ENCODE assay signal across 27 cellular contexts in the genomic region with DNA sequence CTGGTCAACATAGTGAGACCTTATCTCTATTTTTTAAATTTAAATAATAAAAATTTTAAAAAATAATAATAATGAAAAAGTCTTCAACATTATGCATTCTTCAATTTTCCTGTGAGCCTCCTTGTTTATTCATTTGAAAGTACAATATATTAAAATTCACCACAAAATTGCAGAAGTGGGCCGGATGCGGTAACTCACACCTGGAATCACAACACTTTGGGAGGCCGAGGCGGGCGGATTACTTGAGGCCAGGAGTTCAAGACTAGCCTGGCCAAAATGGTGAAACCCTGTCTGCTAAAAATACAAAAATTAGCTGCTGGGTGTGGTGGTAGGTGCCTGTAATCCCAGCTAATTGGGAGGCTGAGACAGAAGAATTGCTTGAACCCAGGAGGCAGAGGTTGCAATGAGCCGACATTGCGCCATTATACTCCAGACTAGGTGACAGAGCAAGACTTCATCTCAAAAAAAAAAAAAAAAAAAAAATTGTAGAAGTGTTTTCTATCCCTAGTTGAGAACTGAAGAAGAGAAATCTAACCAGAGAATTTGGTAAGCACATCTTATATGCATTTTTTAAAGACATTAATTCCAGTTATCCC. TPM values are rescaled to one million over a fixed set of nuclear protein-coding genes. Genes with fewer than 3 reads are reported as not detected.
DNase-seq lines count a peak whose midpoint lies in the region; ATAC-seq, FAIRE-seq and TF ChIP-seq lines count a peak whose summit lies in the region.
"Had no signal": no experiment of that assay in that cellular context is flagged by ENCODE, and none has a peak within 500 bp of the region (broad histone marks: within the 10 kb centered on the region; RNA-seq: fewer than 3 reads in every experiment).

No MANE protein-coding gene starts in this region.

- CTCF ChIA-PET in HepG2 (lab: Yijun Ruan, JAX; ENCODE audit: low intra/inter-chr PET ratio, low total read pairs) (no interaction called here), GM12878 (lab: Yijun Ruan, JAX) (interaction anchor here (0.8 to 4.7 kb wide), 5 partner anchors 9 to 146 kb away, joined by 3 to 16 read pairs (median 3); no protein-coding TSS in a partner anchor)

- H3K36me3 Mint-ChIP-seq in IgD-negative memory B cell (no peaks in the 10 kb centered on the region), H9 (ENCODE audit: insufficient read depth in 1 of 3, low read depth in 3 of 3) (peaks cover 13 to 16% (median 16%) of the 10 kb centered on the region in 3 experiments)
- H3K36me3 Mint-ChIP-seq: CD4-positive, alpha-beta memory T cell had no signal

- H3K79me2 ChIP-seq in HepG2 (ENCODE audit: insufficient read depth, low read length) (no peaks in the 10 kb centered on the region), GM12878 (ENCODE audit: control insufficient read depth, insufficient read depth, low read length) (peaks cover 82% of the 10 kb centered on the region), H9 (ENCODE audit: insufficient read depth, low read length) (peaks cover 11% of the 10 kb centered on the region; the same call in 1 of the 2 replicates)

- no peaks in the 10 kb centered on the region for H3K27me3 Mint-ChIP-seq in IgD-negative memory B cell
- H3K27me3 Mint-ChIP-seq in H9 (ENCODE audit: low read depth): no peaks in the 10 kb centered on the region

- H3K36me3 ChIP-seq in right lobe of liver: no peaks in the 10 kb centered on the region
- H3K36me3 ChIP-seq in HepG2 (replicated peaks in 1 of 2; ENCODE audit: control insufficient read depth in 1 of 2, insufficient read depth in 2 of 2, low read length in 2 of 2): no peaks in the 10 kb centered on the region
- H3K36me3 ChIP-seq in GM12878 (ENCODE audit: control insufficient read depth in 2 of 2, insufficient read depth in 2 of 2, low read length in 1 of 2): peaks cover 2% of the 10 kb centered on the region in 2 experiments; a peak in 3 of 4 replicates
- H3K36me3 ChIP-seq: SJSA1 had no signal

- no peak overlapping the region for H3K4ac ChIP-seq in H9 (ENCODE audit: low read depth, low read length)

- no peak overlapping the region for H4K91ac ChIP-seq in H9 (ENCODE audit: insufficient read length, low read depth, low read length)

- H3K4me1 ChIP-seq in right lobe of liver: peaks cover 0 to 27% (median 7%) of the 10 kb centered on the region in 4 donors
- peaks cover 20% of the 10 kb centered on the region for H3K4me1 ChIP-seq in HepG2 (ENCODE audit: insufficient read depth, low read length)
- peaks cover 50% of the 10 kb centered on the region for H3K4me1 ChIP-seq in GM12878 (ENCODE audit: control insufficient read depth, insufficient read depth, low read length)
- no peaks in the 10 kb centered on the region for H3K4me1 ChIP-seq in H9 (ENCODE audit: insufficient read depth, low read length)
- H3K4me1 ChIP-seq: SJSA1 had no signal

- no peak overlapping the region for H2BK120ac ChIP-seq in H9 (ENCODE audit: low read depth, low read length, poor library complexity, severe bottlenecking)

- TF ChIP-seq CTCF in right lobe of liver (IDR thresholded peaks at IDR 0.05) (no peak), HepG2 (CRISPR knock-in tag; IDR thresholded peaks at IDR 0.05) (no peak), GM12878 (IDR thresholded peaks at IDR 0.05 in 2 of 3, conservative IDR thresholded peaks at IDR 0.05 in 1 of 3; ENCODE audit: control insufficient read depth in 2 of 3, extremely low read depth in 1 of 3, insufficient read depth in 1 of 3, low read depth in 3 of 3, low read length in 3 of 3) (no peak), H9 (conservative IDR thresholded peaks at IDR 0.05) (no peak)

- H4K20me1 ChIP-seq in HepG2 (ENCODE audit: insufficient read depth, low read length) (no peaks in the 10 kb centered on the region), GM12878 (ENCODE audit: control insufficient read depth, insufficient read depth) (no peaks in the 10 kb centered on the region), H9 (ENCODE audit: control insufficient read depth, insufficient read depth, insufficient read length) (no peaks in the 10 kb centered on the region)

- H2AK5ac ChIP-seq in H9 (ENCODE audit: insufficient read length, low read length): no peak overlapping the region

- no peak for TF ChIP-seq RAD21 in HepG2 (CRISPR knock-in tag; IDR thresholded peaks at IDR 0.05)
- no peak for TF ChIP-seq RAD21 in GM12878 (IDR thresholded peaks at IDR 0.05; ENCODE audit: insufficient read depth, low read depth, low read length)

- H3K14ac ChIP-seq in H9 (ENCODE audit: insufficient read depth, low read length): no peak overlapping the region

- H3T11ph ChIP-seq in H9 (ENCODE audit: low read length): no peak overlapping the region

- TF ChIP-seq EP300 in HepG2 (IDR thresholded peaks at IDR 0.05; ENCODE audit: low read depth in 2 of 2, low read length in 2 of 2): no peak
- TF ChIP-seq EP300 in HepG2 (CRISPR knock-in tag; IDR thresholded peaks at IDR 0.05; ENCODE audit: borderline replicate concordance): no peak
- peak in 1 of 2 experiments; percentile 54; a peak in 2 of 4 replicates for TF ChIP-seq EP300 in GM12878 (IDR thresholded peaks at IDR 0.05; ENCODE audit: borderline replicate concordance in 1 of 2, control insufficient read depth in 1 of 2, low read depth in 2 of 2, low read length in 2 of 2)

- H3K18ac ChIP-seq in H9 (ENCODE audit: insufficient read length, low read depth, low read length): no peak overlapping the region

- RAD21 ChIA-PET in GM12878 (lab: Charles Lee; ENCODE audit: unreplicated experiment): interaction anchor here (0.6 to 3.3 kb wide), 7 partner anchors 9 to 402 kb away, joined by 3 to 17 read pairs (median 3); no protein-coding TSS in a partner anchor

- no peaks in the 10 kb centered on the region for H3K27me3 ChIP-seq in right lobe of liver
- no peaks in the 10 kb centered on the region for H3K27me3 ChIP-seq in HepG2 (ENCODE audit: control insufficient read depth in 1 of 2, insufficient read depth in 2 of 2, low read length in 2 of 2)
- H3K27me3 ChIP-seq in GM12878 (replicated peaks in 1 of 2; ENCODE audit: control insufficient read depth in 2 of 2, insufficient read depth in 2 of 2, low read length in 1 of 2): no peaks in the 10 kb centered on the region
- H3K27me3 ChIP-seq in H9 (ENCODE audit: insufficient read depth, low read length): no peaks in the 10 kb centered on the region
- H3K27me3 ChIP-seq: SJSA1 had no signal

- H3K23ac ChIP-seq in H9 (ENCODE audit: insufficient read length, low read depth, low read length): no peak overlapping the region

- H4K8ac ChIP-seq in H9 (replicated peaks; ENCODE audit: insufficient read length, low read depth, low read length): no peak overlapping the region

- DNase-seq in right lobe of liver (no peak), HepG2 (ENCODE audit: low spot score) (no peak), GM12878 (ENCODE audit: low read depth, low spot score) (no peak), H9 (no peak), Right ventricle myocardium inferior (ENCODE audit: missing footprints) (no peak)
- no peak for DNase-seq in activated naive CD4-positive, alpha-beta T cell (lab: John Stamatoyannopoulos, UW)
- DNase-seq: ACHN; CD4-positive, alpha-beta memory T cell; COR-L47; EL; GDM1; NCI-H1092 treated with DMSO at 0.1 percent for 48 hours; NCI-H1436; NCI-H187; NCI-H2171 treated with DMSO at 0.1 percent for 48 hours; NCI-H345; NCI-H510A treated with DMSO at 0.1 percent for 48 hours; NCI-H748 treated with DMSO at 0.1 percent for 48 hours; PC-3; Right ventricle myocardium superior; T-helper 2 cell had no signal

- no peak overlapping the region for H2BK12ac ChIP-seq in H9 (ENCODE audit: insufficient read length, low read depth, low read length)

- peaks cover 12% of the 10 kb centered on the region for H3K79me1 ChIP-seq in H9 (ENCODE audit: insufficient read depth, low read depth, low read length, poor library complexity, severe bottlenecking)

- no peak overlapping the region for H2AFZ ChIP-seq in HepG2 (ENCODE audit: low read length)
- no peak overlapping the region for H2AFZ ChIP-seq in GM12878 (ENCODE audit: control insufficient read depth, low read depth, low read length)
- no peak overlapping the region for H2AFZ ChIP-seq in H9 (ENCODE audit: low read length)

- peaks cover 40 to 58% (median 46%) of the 10 kb centered on the region in 3 donors for H3K4me1 Mint-ChIP-seq in IgD-negative memory B cell
- peaks cover 17 to 18% of the 10 kb centered on the region in 2 experiments for H3K4me1 Mint-ChIP-seq in H9

- H2BK5ac ChIP-seq in H9 (ENCODE audit: insufficient read length, low read length): no peak overlapping the region

- SMC1A ChIA-PET in GM12878 (lab: Charles Lee; ENCODE audit: uncharacterized antibody, unreplicated experiment): interaction anchor here (1.0 to 7.3 kb wide), 9 partner anchors 9 to 118 kb away, joined by 3 to 90 read pairs (median 9); no protein-coding TSS in a partner anchor

- no peak overlapping the region for H2BK20ac ChIP-seq in H9 (ENCODE audit: low read depth, low read length, poor library complexity, severe bottlenecking)

- in situ Hi-C loops in HepG2 (cut with HindIII; ENCODE audit: extremely low pct_ligation_motif_present, low pct_unique_long_range_greater_than_20kb): no loop called here
- in situ Hi-C loops in GM12878 (cut with MboI): no loop called here

- peak overlapping the region in 2 of 4 donors; percentile 74 for H3K4me3 Mint-ChIP-seq in IgD-negative memory B cell
- H3K4me3 Mint-ChIP-seq in H9: no peak overlapping the region
- H3K4me3 Mint-ChIP-seq: CD4-positive, alpha-beta memory T cell had no signal

- H2BK15ac ChIP-seq in H9 (ENCODE audit: low read depth, low read length): no peak overlapping the region

- WGBS in right lobe of liver (ENCODE audit: insufficient coverage, low coverage, low lambda C conversion rate, missing lambda C conversion rate): 74% methylated on average over 3 of the region's 7 CpGs
- 87% methylated on average over 7 of the region's 7 CpGs for WGBS in HepG2 (ENCODE audit: low lambda C conversion rate)
- WGBS in GM12878 (ENCODE audit: insufficient coverage, insufficient replicate concordance, low lambda C conversion rate, missing lambda C conversion rate): 77% methylated on average over 6 of the region's 7 CpGs
- WGBS in H9 (ENCODE audit: extremely low coverage, insufficient read length, low lambda C conversion rate): no CpG with 5 or more reads among the region's 7 CpGs

- H3K27ac ChIP-seq in right lobe of liver (peak overlapping the region in 2 of 3 donors; percentile 8 to 86), HepG2 (ENCODE audit: extremely low read length, insufficient read depth, low read length) (no peak overlapping the region), GM12878 (ENCODE audit: control insufficient read depth, insufficient read depth) (peak overlapping the region; percentile 89), H9 (ENCODE audit: insufficient read length, low read depth, low read length) (no peak overlapping the region)
- H3K27ac ChIP-seq: 22Rv1, SJSA1 had no signal

- no peak overlapping the region for H3K9ac ChIP-seq in HepG2 (ENCODE audit: insufficient read depth, low read depth, low read length)
- H3K9ac ChIP-seq in GM12878 (ENCODE audit: control insufficient read depth, insufficient read depth, low read length): no peak overlapping the region
- H3K9ac ChIP-seq in H9 (ENCODE audit: extremely low read depth, insufficient read length, low read length): no peak overlapping the region

- H3K56ac ChIP-seq in H9 (ENCODE audit: insufficient read length, low read depth, low read length): no peak overlapping the region

- BruUV-seq in HepG2 (replicated peaks; lab: Mats Ljungman, UMichigan): no TSS peak
- no TSS peak for BruUV-seq in GM12878 (replicated peaks; lab: Mats Ljungman, UMichigan)

- FAIRE-seq in HepG2 (lab: Jason Lieb, UNC): no peak
- FAIRE-seq in GM12878 (lab: Jason Lieb, UNC): no peak
- FAIRE-seq: H1 had no signal

- no peak overlapping the region for H4K5ac ChIP-seq in H9 (ENCODE audit: insufficient read length, low read depth, low read length)

- intact Hi-C loops in right lobe of liver (cut with DNase I) (no loop called here), HepG2 (cut with micrococcal nuclease; ENCODE audit: unreplicated experiment) (no loop called here), GM12878 (cut with micrococcal nuclease; ENCODE audit: unreplicated experiment) (loop anchor here (5.0 to 10.0 kb wide), 2 partner anchors 100 to 142 kb away; no protein-coding TSS in a partner anchor), Right ventricle myocardium inferior (cut with DNase I) (no loop called here)

- H3K9me3 Mint-ChIP-seq in IgD-negative memory B cell: no peaks in the 10 kb centered on the region
- peaks cover 6 to 7% of the 10 kb centered on the region in 2 experiments; a peak in 3 of 5 replicates for H3K9me3 Mint-ChIP-seq in H9

- TF ChIP-seq POLR2A in right lobe of liver (IDR thresholded peaks at IDR 0.05) (no peak), HepG2 (IDR thresholded peaks at IDR 0.05; ENCODE audit: insufficient read depth in 1 of 2, low read depth in 2 of 2, low read length in 2 of 2) (no peak), GM12878 (IDR thresholded peaks at IDR 0.05; ENCODE audit: low read depth, low read length) (no peak)

- H3K9me3 ChIP-seq in right lobe of liver (no peaks in the 10 kb centered on the region), HepG2 (ENCODE audit: low read length) (no peaks in the 10 kb centered on the region), GM12878 (replicated peaks; ENCODE audit: control insufficient read depth, insufficient read depth, low read length) (no peaks in the 10 kb centered on the region), H9 (ENCODE audit: control insufficient read depth, low read depth, low read length) (no peaks in the 10 kb centered on the region)
- H3K9me3 ChIP-seq: SJSA1 had no signal

- H3K27ac Mint-ChIP-seq in IgD-negative memory B cell: peak overlapping the region in 2 of 3 donors; percentile 68 to 96
- no peak overlapping the region for H3K27ac Mint-ChIP-seq in H9
- H3K27ac Mint-ChIP-seq: CD4-positive, alpha-beta memory T cell had no signal

- no peak for ATAC-seq in right lobe of liver
- ATAC-seq in HepG2: no peak
- no peak for ATAC-seq in GM12878
- no peak for ATAC-seq in HG03045 (IDR thresholded peaks at IDR 0.05; ENCODE audit: unreplicated experiment)
- no peak for ATAC-seq in Right ventricle myocardium inferior
- ATAC-seq: HCT116, PC-3 had no signal

- H3K4me3 ChIP-seq in right lobe of liver: no peak overlapping the region
- H3K4me3 ChIP-seq in HepG2 (replicated peaks in 1 of 3; ENCODE audit: insufficient read depth in 1 of 3, low read depth in 2 of 3, low read length in 3 of 3): no peak overlapping the region
- H3K4me3 ChIP-seq in GM12878: no peak overlapping the region
- H3K4me3 ChIP-seq: SJSA1 had no signal

- POLR2A ChIA-PET in HepG2 (lab: Yijun Ruan, JAX) (no interaction called here), GM12878 (lab: Charles Lee) (interaction anchor here (0.6 to 2.5 kb wide), 7 partner anchors 8 to 101 kb away, joined by 3 to 12 read pairs (median 5); no protein-coding TSS in a partner anchor)

- H3K23me2 ChIP-seq in H9 (ENCODE audit: insufficient read length, low read depth, low read length, poor library complexity, severe bottlenecking): no peaks in the 10 kb centered on the region

- H3K4me2 ChIP-seq in HepG2 (ENCODE audit: low read depth, low read length) (no peak overlapping the region), GM12878 (ENCODE audit: control insufficient read depth, insufficient read depth) (peak overlapping the region; percentile 68; the same call in 1 of the 2 replicates), H9 (ENCODE audit: insufficient read depth, insufficient read length, low read length) (no peak overlapping the region)

RNA-seq across cellular contexts. Expression of a gene that starts 56.9 kb away (rescaled TPM):
- total RNA-seq in right lobe of liver (10 to 100 TPM; 29.5 to 85.0 (median 51.1) TPM), HepG2 (2016; rRNA removed; fragmentation: Illumina TruSeq; extraction: Trizol) (2.5 and 3.9 TPM in 2 replicates), GM12878 (2014; rRNA removed) (40.6 and 43.1 TPM in 2 replicates), GM12878 (2014; rRNA removed; fragmentation: Illumina TruSeq; extraction: Trizol) (23.7 and 24.4 TPM in 2 replicates), GM12878 (2021) (43.0 and 45.0 TPM in 2 replicates), H9 (2021) (70.3 and 75.9 TPM in 2 replicates), Right ventricle myocardium inferior (4.7 TPM)
- 0.20 and 0.26 TPM in 2 replicates for total RNA-seq in HepG2 (2016; cell fraction: cytosol; rRNA removed; fragmentation: Illumina TruSeq; extraction: Trizol; ENCODE audit: low read depth)
- total RNA-seq in HepG2 (2016; cell fraction: insoluble cytoplasmic fraction; rRNA removed; fragmentation: Illumina TruSeq; extraction: Trizol): 2.2 and 3.2 TPM in 2 replicates
- 0.90 and 0.96 TPM in 2 replicates for total RNA-seq in HepG2 (2016; cell fraction: membrane; rRNA removed; fragmentation: Illumina TruSeq; extraction: Trizol)
- total RNA-seq in HepG2 (2016; cell fraction: nucleus; rRNA removed; fragmentation: Illumina TruSeq; extraction: Trizol): 1.5 and 1.6 TPM in 2 replicates
- polyA plus RNA-seq in HepG2 (2011; rRNA removed) (1.2 and 2.0 TPM in 2 replicates), IgD-negative memory B cell (20.9 TPM), GM12878 (2011; rRNA removed) (21.8 and 23.6 TPM in 2 replicates), GM12878 (2014; fragmentation: Illumina TruSeq; extraction: Trizol) (16.9 and 18.1 TPM in 2 replicates), GM12878 (2014; fragmentation: Nextera tagmentation; extraction: Ambion mirVana) (10 to 100 TPM in 1 of 2 experiments, 1 to 10 TPM in 1; 7.9 to 10.1 TPM), GM12878 (2014; rRNA removed) (33.6 and 37.1 TPM in 2 replicates), GM12878 (2016; fragmentation: Nextera tagmentation; extraction: Ambion mirVana) (10 to 100 TPM; 40.5 to 40.6 TPM)
- 1.8 and 2.5 TPM in 2 replicates for polyA plus RNA-seq in HepG2 (2011; cell fraction: cytosol; rRNA removed)
- polyA plus RNA-seq in HepG2 (2011; cell fraction: nucleus; rRNA removed): 2.0 and 3.4 TPM in 2 replicates
- 2.9 and 3.1 TPM in 2 replicates for polyA plus RNA-seq in HepG2 (2012)
- polyA plus RNA-seq in HepG2 (2016; cell fraction: cytosol; fragmentation: Illumina TruSeq; extraction: Trizol; ENCODE audit: low read depth): 0.06 and 0.08 TPM in 2 replicates
- polyA plus RNA-seq in HepG2 (2016; cell fraction: insoluble cytoplasmic fraction; fragmentation: Illumina TruSeq; extraction: Trizol; ENCODE audit: low read depth): 2.9 and 4.7 TPM in 2 replicates
- polyA plus RNA-seq in HepG2 (2016; cell fraction: membrane; fragmentation: Illumina TruSeq; extraction: Trizol; ENCODE audit: low read depth): 0.32 and 0.45 TPM in 2 replicates
- 1.5 TPM in 2 replicates for polyA plus RNA-seq in HepG2 (2016; cell fraction: nucleus; fragmentation: Illumina TruSeq; extraction: Trizol; ENCODE audit: insufficient read depth, low read depth)
- 9.8 and 38.2 TPM in 2 replicates for polyA minus RNA-seq in HepG2 (2011; rRNA and poly(A)+ RNA removed; ENCODE audit: low replicate concordance)
- 2.9 and 3.0 TPM in 2 replicates for polyA minus RNA-seq in HepG2 (2011; cell fraction: cytosol; rRNA and poly(A)+ RNA removed)
- polyA minus RNA-seq in HepG2 (2011; cell fraction: nucleus; rRNA and poly(A)+ RNA removed): 1.8 and 2.9 TPM in 2 replicates
- 158 and 160 TPM in 2 replicates for total RNA-seq in GM12878 (2013; cell fraction: nucleolus; rRNA removed)
- 12.4 TPM for polyA plus RNA-seq in GM12878 (2011; ENCODE audit: low read depth)
- 25.9 and 36.2 TPM in 2 replicates for polyA plus RNA-seq in GM12878 (2011; cell fraction: cytosol; rRNA removed)
- polyA plus RNA-seq in GM12878 (2011; cell fraction: nucleus; rRNA removed): 29.5 and 41.9 TPM in 2 replicates
- 12.3 and 16.9 TPM in 2 replicates for polyA plus RNA-seq in GM12878 (2012)
- polyA minus RNA-seq in GM12878 (2011; rRNA and poly(A)+ RNA removed): 32.3 and 53.0 TPM in 2 replicates
- 22.3 and 26.3 TPM in 2 replicates for polyA minus RNA-seq in GM12878 (2011; cell fraction: cytosol; rRNA and poly(A)+ RNA removed)
- polyA minus RNA-seq in GM12878 (2011; cell fraction: nucleus; rRNA and poly(A)+ RNA removed): 31.8 and 53.8 TPM in 2 replicates

Comparison
In these comparisons a context has a peak if more than half of its experiments do, and no peak if none do; other contexts are left out.
1. H3K27ac ChIP-seq: peak in right lobe of liver (2 of 3) and GM12878 (single experiment); none in HepG2 (single experiment) and H9 (single experiment).
2. H3K27ac Mint-ChIP-seq: peak in IgD-negative memory B cell (2 of 3); none in H9 (0 of 3).